In the genomic region with DNA sequence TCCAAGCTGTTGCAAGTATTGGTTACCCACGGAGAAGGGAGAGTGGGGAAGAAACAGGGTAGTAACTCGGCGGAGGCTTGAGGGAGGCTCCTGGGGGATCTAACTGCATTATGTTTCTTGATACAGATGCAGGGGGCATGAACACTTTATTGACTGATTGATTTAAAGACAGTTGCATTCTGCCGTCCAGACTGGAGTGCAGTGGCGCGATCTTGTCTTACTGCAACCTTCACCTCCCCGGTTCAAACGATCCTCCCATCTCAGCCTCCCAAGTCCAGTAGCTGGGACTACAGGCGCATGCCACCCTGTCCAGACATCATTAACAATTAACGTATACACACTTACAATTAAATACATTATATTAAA, we compare ENCODE assay signal across 16 cellular contexts. TPM values are rescaled to one million over a fixed set of nuclear protein-coding genes. Genes with fewer than 3 reads are reported as not detected.
DNase-seq lines count a peak whose midpoint lies in the region; ATAC-seq, FAIRE-seq and TF ChIP-seq lines count a peak whose summit lies in the region.
"Had no signal": no experiment of that assay in that cellular context is flagged by ENCODE, and none has a peak within 500 bp of the region (broad histone marks: within the 10 kb centered on the region; RNA-seq: fewer than 3 reads in every experiment).

No MANE protein-coding gene starts in this region.

- H3K36me3 ChIP-seq in Caco-2 (ENCODE audit: control insufficient read depth, insufficient read depth, low read length) (no peaks in the 10 kb centered on the region), Loucy (ENCODE audit: insufficient read depth, low read length) (no peaks in the 10 kb centered on the region), GM12878 (ENCODE audit: control insufficient read depth in 2 of 2, insufficient read depth in 2 of 2, low read length in 1 of 2) (no peaks in the 10 kb centered on the region)
- H3K36me3 ChIP-seq: heart left ventricle, ovary, vagina had no signal

- TF ChIP-seq POLR2A in GM12878 (IDR thresholded peaks at IDR 0.05; ENCODE audit: low read depth, low read length): no peak

- POLR2A ChIA-PET in Caco-2 (lab: Charles Lee): no interaction called here
- POLR2A ChIA-PET in GM12878 (lab: Charles Lee): no interaction called here
- POLR2A ChIA-PET in HEK293T (lab: Yijun Ruan, JAX): interaction anchor here (0.8 kb wide), 1 partner anchor 37 kb away, joined by 3 read pairs; no protein-coding TSS in a partner anchor

- TF ChIP-seq RAD21 in GM12878 (IDR thresholded peaks at IDR 0.05; ENCODE audit: insufficient read depth, low read depth, low read length): no peak

- H3K36me3 Mint-ChIP-seq in Caco-2 (ENCODE audit: insufficient read depth, unreplicated experiment): no peaks in the 10 kb centered on the region
- no peaks in the 10 kb centered on the region for H3K36me3 Mint-ChIP-seq in osteocyte (ENCODE audit: unreplicated experiment)

- peak; percentile 16; the same call in 1 of the 3 replicates for ATAC-seq in GM12878

- in situ Hi-C loops in GM12878 (cut with MboI): no loop called here

- no peaks in the 10 kb centered on the region for H3F3A ChIP-seq in Loucy (ENCODE audit: low read depth)

- 43% methylated on average over 10 of the region's 10 CpGs for WGBS in GM12878 (ENCODE audit: insufficient coverage, insufficient replicate concordance, low lambda C conversion rate, missing lambda C conversion rate)

- H3K27me3 Mint-ChIP-seq in Caco-2 (ENCODE audit: insufficient read depth, unreplicated experiment) (no peaks in the 10 kb centered on the region), osteocyte (ENCODE audit: unreplicated experiment) (peaks cover 8% of the 10 kb centered on the region)

- peak overlapping the region; percentile 46 for H3K4me2 ChIP-seq in Loucy (ENCODE audit: low read depth, low read length, poor library complexity, severe bottlenecking)
- H3K4me2 ChIP-seq in GM12878 (ENCODE audit: control insufficient read depth, insufficient read depth): no peak overlapping the region

- H3K9me2 ChIP-seq in Loucy (replicated peaks; ENCODE audit: low read depth, low read length): no peaks in the 10 kb centered on the region

- SMC1A ChIA-PET in GM12878 (lab: Charles Lee; ENCODE audit: uncharacterized antibody, unreplicated experiment): interaction anchor here (1.5 kb wide), 1 partner anchor 60 kb away, joined by 3 read pairs; no protein-coding TSS in a partner anchor

- H3K4me1 ChIP-seq in Caco-2 (no peaks in the 10 kb centered on the region), Loucy (ENCODE audit: insufficient read depth, low read length, poor library complexity, severe bottlenecking) (no peaks in the 10 kb centered on the region), GM12878 (ENCODE audit: control insufficient read depth, insufficient read depth, low read length) (no peaks in the 10 kb centered on the region)
- H3K4me1 ChIP-seq: vagina had no signal

- no peak for FAIRE-seq in GM12878 (lab: Jason Lieb, UNC)

- DNase-seq in Caco-2: no peak
- DNase-seq in GM12878 (ENCODE audit: low read depth, low spot score): no peak
- no peak for DNase-seq in osteocyte (ENCODE audit: extremely low spot score, unreplicated experiment)
- DNase-seq in HEK293T (ENCODE audit: extremely low spot score): no peak
- no peak for DNase-seq in NCI-H1417 (lab: John Stamatoyannopoulos, UW)
- DNase-seq in activated CD4-positive, alpha-beta T cell treated with anti-CD3 and anti-CD28 coated beads for 4 hours: no peak
- DNase-seq: aorta; DMS79; effector memory CD4-positive, alpha-beta T cell; ovary; stimulated activated CD4-positive, alpha-beta T cell treated with anti-CD3 and anti-CD28 coated beads, Interleukin-4, amount 100 ng/mL, for 1 hour had no signal

- CTCF ChIA-PET in Caco-2 (lab: Charles Lee): interaction anchor here (1.2 kb wide), 1 partner anchor 37 kb away, joined by 3 read pairs; no protein-coding TSS in a partner anchor
- CTCF ChIA-PET in GM12878 (lab: Yijun Ruan, JAX): interaction anchor here (0.9 to 1.3 kb wide), 6 partner anchors 13 to 542 kb away, joined by 3 to 8 read pairs (median 3); a partner anchor contains a TSS
- CTCF ChIA-PET in HEK293T (lab: Yijun Ruan, JAX): interaction anchor here (0.5 to 1.2 kb wide), 3 partner anchors 9 to 573 kb away, joined by 3 read pairs; no protein-coding TSS in a partner anchor

- H3K27ac Mint-ChIP-seq in Caco-2 (ENCODE audit: unreplicated experiment): peak overlapping the region; percentile 37
- no peak overlapping the region for H3K27ac Mint-ChIP-seq in osteocyte (ENCODE audit: unreplicated experiment)
- H3K27ac Mint-ChIP-seq: activated CD4-positive, alpha-beta T cell treated with anti-CD3 and anti-CD28 coated beads, Interleukin-2, amount 10 ng/mL, durations not matched to agents 7 days and 5 days had no signal

- TF ChIP-seq CTCF in Caco-2 (IDR thresholded peaks at IDR 0.05; ENCODE audit: insufficient read depth in 1 of 2, low read depth in 1 of 2, low read length in 1 of 2, severe bottlenecking in 1 of 2, unreplicated experiment in 1 of 2): no peak
- no peak; the same call in 1 of the 2 replicates for TF ChIP-seq CTCF in Loucy (conservative IDR thresholded peaks at IDR 0.05; ENCODE audit: low read length)
- TF ChIP-seq CTCF in GM12878 (IDR thresholded peaks at IDR 0.05 in 2 of 3, conservative IDR thresholded peaks at IDR 0.05 in 1 of 3; ENCODE audit: control insufficient read depth in 2 of 3, extremely low read depth in 1 of 3, insufficient read depth in 1 of 3, low read depth in 3 of 3, low read length in 3 of 3): no peak
- peak; percentile 25 for TF ChIP-seq CTCF in osteocyte (IDR thresholded peaks at IDR 0.05)

- H3K9ac ChIP-seq in Loucy (ENCODE audit: low read depth, low read length, poor library complexity, severe bottlenecking) (no peak overlapping the region), GM12878 (ENCODE audit: control insufficient read depth, insufficient read depth, low read length) (no peak overlapping the region)

- no peak for TF ChIP-seq EP300 in GM12878 (IDR thresholded peaks at IDR 0.05; ENCODE audit: borderline replicate concordance in 1 of 2, control insufficient read depth in 1 of 2, low read depth in 2 of 2, low read length in 2 of 2)

- H3K9me3 Mint-ChIP-seq in Caco-2 (ENCODE audit: unreplicated experiment) (peaks cover 4% of the 10 kb centered on the region), osteocyte (ENCODE audit: unreplicated experiment) (no peaks in the 10 kb centered on the region)

- BruUV-seq in Caco-2 (replicated peaks; lab: Mats Ljungman, UMichigan): no TSS peak
- BruUV-seq in GM12878 (replicated peaks; lab: Mats Ljungman, UMichigan): no TSS peak

- H3K9me3 ChIP-seq in Caco-2 (no peaks in the 10 kb centered on the region), Loucy (ENCODE audit: insufficient read depth, low read depth, low read length) (no peaks in the 10 kb centered on the region; the same call in 1 of the 2 replicates), GM12878 (replicated peaks; ENCODE audit: control insufficient read depth, insufficient read depth, low read length) (no peaks in the 10 kb centered on the region; the same call in 1 of the 3 replicates)
- H3K9me3 ChIP-seq: vagina had no signal

- H3K27me3 ChIP-seq in Caco-2 (replicated peaks; ENCODE audit: control insufficient read depth, insufficient read depth, low read length): no peaks in the 10 kb centered on the region
- H3K27me3 ChIP-seq in Loucy (ENCODE audit: insufficient read depth, low read length, poor library complexity, severe bottlenecking): no peaks in the 10 kb centered on the region
- no peaks in the 10 kb centered on the region; a peak in 1 of 4 replicates for H3K27me3 ChIP-seq in GM12878 (replicated peaks in 1 of 2; ENCODE audit: control insufficient read depth in 2 of 2, insufficient read depth in 2 of 2, low read length in 1 of 2)
- H3K27me3 ChIP-seq: ovary, vagina had no signal

- RAD21 ChIA-PET in GM12878 (lab: Charles Lee; ENCODE audit: unreplicated experiment): interaction anchor here (0.6 to 1.0 kb wide), 3 partner anchors 115 to 552 kb away, joined by 3 read pairs; no protein-coding TSS in a partner anchor

- no peak overlapping the region for H3K27ac ChIP-seq in GM12878 (ENCODE audit: control insufficient read depth, insufficient read depth)
- H3K27ac ChIP-seq: heart left ventricle, ovary, vagina had no signal

- H3K4me1 Mint-ChIP-seq in Caco-2 (ENCODE audit: low read depth, unreplicated experiment): peaks cover 6% of the 10 kb centered on the region
- peaks cover 3% of the 10 kb centered on the region for H3K4me1 Mint-ChIP-seq in osteocyte (ENCODE audit: unreplicated experiment)

- H3K79me2 ChIP-seq in Loucy (ENCODE audit: insufficient read depth, low read length) (no peaks in the 10 kb centered on the region), GM12878 (ENCODE audit: control insufficient read depth, insufficient read depth, low read length) (no peaks in the 10 kb centered on the region)

- H3K4me3 Mint-ChIP-seq in Caco-2 (ENCODE audit: unreplicated experiment): no peak overlapping the region
- H3K4me3 Mint-ChIP-seq in osteocyte (ENCODE audit: unreplicated experiment): no peak overlapping the region
- H3K4me3 Mint-ChIP-seq: activated CD4-positive, alpha-beta T cell treated with anti-CD3 and anti-CD28 coated beads, Interleukin-2, amount 10 ng/mL, durations not matched to agents 7 days and 5 days had no signal

- intact Hi-C loops in Caco-2 (cut with micrococcal nuclease; ENCODE audit: unreplicated experiment) (no loop called here), GM12878 (cut with micrococcal nuclease; ENCODE audit: unreplicated experiment) (loop anchor here (5.0 kb wide), 1 partner anchor 171 kb away; a partner anchor contains a TSS)

- H2AFZ ChIP-seq in Loucy (ENCODE audit: low read length) (peak overlapping the region; percentile 90), GM12878 (ENCODE audit: control insufficient read depth, low read depth, low read length) (no peak overlapping the region)

- H4K20me1 ChIP-seq in Loucy (ENCODE audit: insufficient read depth, low read length, poor library complexity, severe bottlenecking) (no peaks in the 10 kb centered on the region), GM12878 (ENCODE audit: control insufficient read depth, insufficient read depth) (no peaks in the 10 kb centered on the region)

- H3K4me3 ChIP-seq in Caco-2 (ENCODE audit: low read depth, low read length) (no peak overlapping the region), Loucy (ENCODE audit: low read length, poor library complexity, severe bottlenecking) (no peak overlapping the region), GM12878 (0 out of 2 replicates have a peak overlapping the region, but pooled peaks have one; percentile 7)
- H3K4me3 ChIP-seq: heart left ventricle, ovary, vagina had no signal

RNA-seq across cellular contexts. Expression of a gene that starts 15.1 kb away (rescaled TPM):
- not detected in 2 replicates for total RNA-seq in Caco-2 (2022)
- not detected in 2 replicates for total RNA-seq in GM12878 (2013; cell fraction: nucleolus; rRNA removed)
- 0.51 and 0.71 TPM in 2 replicates for total RNA-seq in GM12878 (2014; rRNA removed)
- 0.09 and 0.36 TPM in 2 replicates for total RNA-seq in GM12878 (2014; rRNA removed; fragmentation: Illumina TruSeq; extraction: Trizol)
- total RNA-seq in GM12878 (2021): 0.11 and 0.95 TPM in 2 replicates
- polyA plus RNA-seq in GM12878 (2011; ENCODE audit: low read depth): not detected
- 0.14 TPM in 1 of 2 replicates, not detected in the other for polyA plus RNA-seq in GM12878 (2011; rRNA removed)
- not detected in 2 replicates for polyA plus RNA-seq in GM12878 (2011; cell fraction: cytosol; rRNA removed)
- not detected in 2 replicates for polyA plus RNA-seq in GM12878 (2011; cell fraction: nucleus; rRNA removed)
- polyA plus RNA-seq in GM12878 (2012): not detected in 2 replicates
- not detected in 2 replicates for polyA plus RNA-seq in GM12878 (2014; fragmentation: Illumina TruSeq; extraction: Trizol)
- not detected for polyA plus RNA-seq in GM12878 (2014; fragmentation: Nextera tagmentation; extraction: Ambion mirVana)
- 0.46 TPM in 1 of 2 replicates, not detected in the other for polyA plus RNA-seq in GM12878 (2014; rRNA removed)
- polyA plus RNA-seq in GM12878 (2016; fragmentation: Nextera tagmentation; extraction: Ambion mirVana): under 1 TPM in 1 of 2 experiments, not detected in 1; 0.06 TPM
- 0.80 TPM in 1 of 2 replicates, not detected in the other for polyA minus RNA-seq in GM12878 (2011; rRNA and poly(A)+ RNA removed)
- polyA minus RNA-seq in GM12878 (2011; cell fraction: cytosol; rRNA and poly(A)+ RNA removed): not detected in 2 replicates
- 1.6 and 8.3 TPM in 2 replicates for polyA minus RNA-seq in GM12878 (2011; cell fraction: nucleus; rRNA and poly(A)+ RNA removed)
- total RNA-seq in osteocyte: not detected in 2 replicates
- total RNA-seq: activated CD4-positive, alpha-beta T cell treated with anti-CD3 and anti-CD28 coated beads, Interleukin-2, amount 10 ng/mL, durations not matched to agents 7 days and 5 days; aorta; heart left ventricle; skeletal muscle tissue; vagina had no signal
- polyA plus RNA-seq: ovary had no signal

RNA-seq across cellular contexts. Expression of a gene that starts 26.7 kb away (rescaled TPM):
- not detected in 2 replicates for total RNA-seq in Caco-2 (2022)
- not detected in 2 replicates for total RNA-seq in GM12878 (2013; cell fraction: nucleolus; rRNA removed)
- total RNA-seq in GM12878 (2014; rRNA removed): not detected in 2 replicates
- not detected in 2 replicates for total RNA-seq in GM12878 (2014; rRNA removed; fragmentation: Illumina TruSeq; extraction: Trizol)
- 0.08 TPM in 1 of 2 replicates, not detected in the other for total RNA-seq in GM12878 (2021)
- polyA plus RNA-seq in GM12878 (2011; ENCODE audit: low read depth): not detected
- polyA plus RNA-seq in GM12878 (2011; rRNA removed): not detected in 2 replicates
- not detected in 2 replicates for polyA plus RNA-seq in GM12878 (2011; cell fraction: cytosol; rRNA removed)
- polyA plus RNA-seq in GM12878 (2011; cell fraction: nucleus; rRNA removed): not detected in 2 replicates
- polyA plus RNA-seq in GM12878 (2012): not detected in 2 replicates
- not detected in 2 replicates for polyA plus RNA-seq in GM12878 (2014; fragmentation: Illumina TruSeq; extraction: Trizol)
- polyA plus RNA-seq in GM12878 (2014; fragmentation: Nextera tagmentation; extraction: Ambion mirVana): not detected
- not detected in 2 replicates for polyA plus RNA-seq in GM12878 (2014; rRNA removed)
- polyA plus RNA-seq in GM12878 (2016; fragmentation: Nextera tagmentation; extraction: Ambion mirVana): not detected
- polyA minus RNA-seq in GM12878 (2011; rRNA and poly(A)+ RNA removed): not detected in 2 replicates
- not detected in 2 replicates for polyA minus RNA-seq in GM12878 (2011; cell fraction: cytosol; rRNA and poly(A)+ RNA removed)
- not detected in 2 replicates for polyA minus RNA-seq in GM12878 (2011; cell fraction: nucleus; rRNA and poly(A)+ RNA removed)
- not detected in 2 replicates for total RNA-seq in osteocyte
- total RNA-seq: activated CD4-positive, alpha-beta T cell treated with anti-CD3 and anti-CD28 coated beads, Interleukin-2, amount 10 ng/mL, durations not matched to agents 7 days and 5 days; heart left ventricle; skeletal muscle tissue had no signal

RNA-seq across cellular contexts. Expression of a gene that starts 49.4 kb away (rescaled TPM):
- total RNA-seq in Caco-2 (2022): 104 and 114 TPM in 2 replicates
- 30.3 and 31.3 TPM in 2 replicates for total RNA-seq in GM12878 (2013; cell fraction: nucleolus; rRNA removed)
- total RNA-seq in GM12878 (2014; rRNA removed): 67.2 and 79.9 TPM in 2 replicates
- 23.4 and 27.3 TPM in 2 replicates for total RNA-seq in GM12878 (2014; rRNA removed; fragmentation: Illumina TruSeq; extraction: Trizol)
- 120 and 124 TPM in 2 replicates for total RNA-seq in GM12878 (2021)
- 34.9 TPM for polyA plus RNA-seq in GM12878 (2011; ENCODE audit: low read depth)
- polyA plus RNA-seq in GM12878 (2011; rRNA removed): 31.1 and 59.2 TPM in 2 replicates
- polyA plus RNA-seq in GM12878 (2011; cell fraction: cytosol; rRNA removed): 130 and 143 TPM in 2 replicates
- 110 and 138 TPM in 2 replicates for polyA plus RNA-seq in GM12878 (2011; cell fraction: nucleus; rRNA removed)
- 57.2 and 62.7 TPM in 2 replicates for polyA plus RNA-seq in GM12878 (2012)
- 145 and 189 TPM in 2 replicates for polyA plus RNA-seq in GM12878 (2014; fragmentation: Illumina TruSeq; extraction: Trizol)
- polyA plus RNA-seq in GM12878 (2014; fragmentation: Nextera tagmentation; extraction: Ambion mirVana): 10 to 100 TPM; 11.3 to 19.5 TPM
- 89.2 and 107 TPM in 2 replicates for polyA plus RNA-seq in GM12878 (2014; rRNA removed)
- 100 to 1,000 TPM; 184 to 191 TPM for polyA plus RNA-seq in GM12878 (2016; fragmentation: Nextera tagmentation; extraction: Ambion mirVana)
- polyA minus RNA-seq in GM12878 (2011; rRNA and poly(A)+ RNA removed): 91.2 and 129 TPM in 2 replicates
- 66.0 and 72.7 TPM in 2 replicates for polyA minus RNA-seq in GM12878 (2011; cell fraction: cytosol; rRNA and poly(A)+ RNA removed)
- polyA minus RNA-seq in GM12878 (2011; cell fraction: nucleus; rRNA and poly(A)+ RNA removed): 30.6 and 52.5 TPM in 2 replicates
- 16.7 and 17.8 TPM in 2 replicates for total RNA-seq in osteocyte
